Comparison of ENCODE assay signal across 8 cellular contexts in the genomic region with DNA sequence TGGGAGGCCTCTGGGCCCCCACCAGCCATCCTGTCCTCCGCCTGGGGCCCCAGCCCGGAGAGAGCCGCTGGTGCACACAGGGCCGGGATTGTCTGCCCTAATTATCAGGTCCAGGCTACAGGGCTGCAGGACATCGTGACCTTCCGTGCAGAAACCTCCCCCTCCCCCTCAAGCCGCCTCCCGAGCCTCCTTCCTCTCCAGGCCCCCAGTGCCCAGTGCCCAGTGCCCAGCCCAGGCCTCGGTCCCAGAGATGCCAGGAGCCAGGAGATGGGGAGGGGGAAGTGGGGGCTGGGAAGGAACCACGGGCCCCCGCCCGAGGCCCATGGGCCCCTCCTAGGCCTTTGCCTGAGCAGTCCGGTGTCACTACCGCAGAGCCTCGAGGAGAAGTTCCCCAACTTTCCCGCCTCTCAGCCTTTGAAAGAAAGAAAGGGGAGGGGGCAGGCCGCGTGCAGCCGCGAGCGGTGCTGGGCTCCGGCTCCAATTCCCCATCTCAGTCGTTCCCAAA. TPM values are rescaled to one million over a fixed set of nuclear protein-coding genes. Genes with fewer than 3 reads are reported as not detected.
DNase-seq lines count a peak whose midpoint lies in the region; ATAC-seq, FAIRE-seq and TF ChIP-seq lines count a peak whose summit lies in the region.

No MANE protein-coding gene starts in this region.

- no TSS peak for BruUV-seq in A673 (replicated peaks; lab: Mats Ljungman, UMichigan)

- H3K27ac ChIP-seq in A673 (ENCODE audit: low read depth, low read length, poor library complexity, severe bottlenecking) (peak overlapping the region; percentile 96), sigmoid colon (peak overlapping the region; percentile 97 to 98 (median 98))

- H3K9me3 ChIP-seq in A673 (ENCODE audit: low read depth, low read length, poor library complexity, severe bottlenecking), result no peaks in the 10 kb centered on the region
- H3K9me3 ChIP-seq in iPS-18c (ENCODE audit: control insufficient read depth, insufficient read depth, low read length), result peaks cover 3% of the 10 kb centered on the region
- no peaks in the 10 kb centered on the region for H3K9me3 ChIP-seq in sigmoid colon

- peaks cover 66% of the 10 kb centered on the region for H3K4me1 Mint-ChIP-seq in brain

- H3K9me3 Mint-ChIP-seq in brain, result no peaks in the 10 kb centered on the region

- H3K27me3 ChIP-seq in A673 (replicated peaks; ENCODE audit: insufficient read depth, low read depth, low read length, poor library complexity), result no peaks in the 10 kb centered on the region
- no peaks in the 10 kb centered on the region for H3K27me3 ChIP-seq in sigmoid colon

- intact Hi-C loops in A673 (cut with micrococcal nuclease; ENCODE audit: unreplicated experiment) (no loop called here), sigmoid colon (cut with DNase I) (loop anchor here (1.0 to 2.0 kb wide), 3 partner anchors 22 to 207 kb away; a partner anchor contains a TSS)

- DNase-seq in A673 (ENCODE audit: low spot score) (peak; percentile 94), GM12891 (ENCODE audit: insufficient read length, low spot score) (peak; percentile 60), NCI-H1048 (lab: John Stamatoyannopoulos, UW) (peak; percentile 66), SIG-M5 (lab: John Stamatoyannopoulos, UW) (peak; percentile 70), sigmoid colon (peak; percentile 90)

- H3K36me3 ChIP-seq in A673 (ENCODE audit: insufficient read depth, low read length, poor library complexity, severe bottlenecking), result peaks cover 74% of the 10 kb centered on the region
- peaks cover 20 to 52% (median 46%) of the 10 kb centered on the region in 4 donors for H3K36me3 ChIP-seq in sigmoid colon

- CTCF ChIA-PET in A673 (lab: Charles Lee), result interaction anchor here (0.6 kb wide), 2 partner anchors 98 to 428 kb away, joined by 3 read pairs; no protein-coding TSS in a partner anchor

- H3K4me3 Mint-ChIP-seq in brain, result peak overlapping the region; percentile 89 to 97 (median 94)

- WGBS in sigmoid colon, 2 donors, result 0 to 1% methylated on average over 23 of the region's 23 CpGs

- H3K36me3 Mint-ChIP-seq in brain, result peaks cover 60% of the 10 kb centered on the region

- H3K4me1 ChIP-seq in A673 (ENCODE audit: insufficient read depth, low read length, poor library complexity, severe bottlenecking) (peaks cover 40% of the 10 kb centered on the region), sigmoid colon (peaks cover 0 to 59% (median 47%) of the 10 kb centered on the region in 4 donors)

- no peak for TF ChIP-seq EP300 in sigmoid colon (IDR thresholded peaks at IDR 0.05)

- TF ChIP-seq CTCF in A673 (conservative IDR thresholded peaks at IDR 0.05; ENCODE audit: low read depth, low read length) (no peak), brain (conservative IDR thresholded peaks at IDR 0.05) (no peak), sigmoid colon (IDR thresholded peaks at IDR 0.05) (no peak)

- peak overlapping the region; percentile 84 for H3K4me3 ChIP-seq in A673 (ENCODE audit: low read depth, low read length, poor library complexity, severe bottlenecking)
- peak overlapping the region; percentile 98 for H3K4me3 ChIP-seq in iPS-18c (ENCODE audit: insufficient read depth, low read depth, low read length)
- peak overlapping the region; percentile 76 to 91 (median 88) for H3K4me3 ChIP-seq in sigmoid colon

- peak; percentile 38 for ATAC-seq in HG02763 (IDR thresholded peaks at IDR 0.05; ENCODE audit: unreplicated experiment)

- peaks cover 6% of the 10 kb centered on the region for H3K27me3 Mint-ChIP-seq in brain

- no peak for FAIRE-seq in GM12891 (lab: Jason Lieb, UNC)

- POLR2A ChIA-PET in A673 (lab: Charles Lee; ENCODE audit: low non-redundant PET), result interaction anchor here (0.6 to 1.0 kb wide), 19 partner anchors 12 to 228 kb away, joined by 3 to 18 read pairs (median 5); a partner anchor contains a TSS

- peak overlapping the region; percentile 99 to 100 (median 100) for H3K27ac Mint-ChIP-seq in brain

- TF ChIP-seq POLR2A in GM12891 (IDR thresholded peaks at IDR 0.05; ENCODE audit: low read depth, low read length) (no peak), sigmoid colon (IDR thresholded peaks at IDR 0.05) (no peak)

TF ChIP-seq in GM12891, 5 proteins besides CTCF, POLR2A, EP300 and RAD21:
- TF ChIP-seq SPI1 (IDR thresholded peaks at IDR 0.05; ENCODE audit: low read depth, low read length) (peak; percentile 31), PAX5 (IDR thresholded peaks at IDR 0.05; ENCODE audit: insufficient read depth, low read length, severe bottlenecking) (no peak), TAF1 (IDR thresholded peaks at IDR 0.05; ENCODE audit: low read depth, low read length) (no peak), POU2F2 (IDR thresholded peaks at IDR 0.05; ENCODE audit: low read depth, low read length) (no peak), POLR2AphosphoS5 (IDR thresholded peaks at IDR 0.05; ENCODE audit: low read depth, low read length) (0 out of 2 replicates have a peak, but pooled peaks have one; percentile 2)

RNA-seq across cellular contexts. Expression of a gene that starts 0.6 kb away (rescaled TPM):
- total RNA-seq in A673 (2021) (5,579 and 5,657 TPM in 2 replicates), sigmoid colon (1,000 to 10,000 TPM; 1,653 to 2,501 (median 2,098) TPM)
- polyA plus RNA-seq in GM12891 (2012; ENCODE audit: low read depth, missing spikeins), result 8,862 TPM
- polyA plus RNA-seq in brain (ENCODE audit: insufficient read depth, low read depth, low replicate concordance) (4,992 TPM), sigmoid colon (1,000 to 10,000 TPM; 2,564 to 3,219 (median 3,101) TPM)

RNA-seq across cellular contexts. Expression of a gene that starts 22.1 kb away (rescaled TPM):
- total RNA-seq in A673 (2021), result 16.0 and 16.9 TPM in 2 replicates
- polyA plus RNA-seq in GM12891 (2012; ENCODE audit: low read depth, missing spikeins), result 9.9 TPM
- 7.3 TPM for polyA plus RNA-seq in brain (ENCODE audit: insufficient read depth, low read depth, low replicate concordance)
- 10 to 100 TPM; 15.3 to 34.3 (median 22.7) TPM for total RNA-seq in sigmoid colon
- 10 to 100 TPM in 1 of 3 donors, 1 to 10 TPM in 2; 1.8 to 14.0 (median 4.2) TPM for polyA plus RNA-seq in sigmoid colon

RNA-seq across cellular contexts. Expression of a gene that starts 34.4 kb away (rescaled TPM):
- 131 and 177 TPM in 2 replicates for total RNA-seq in A673 (2021)
- 56.8 TPM for polyA plus RNA-seq in GM12891 (2012; ENCODE audit: low read depth, missing spikeins)
- 12.3 TPM for polyA plus RNA-seq in brain (ENCODE audit: insufficient read depth, low read depth, low replicate concordance)
- total RNA-seq in sigmoid colon, result 10 to 100 TPM in 3 of 4 donors, 1 to 10 TPM in 1; 6.1 to 30.1 (median 23.2) TPM
- polyA plus RNA-seq in sigmoid colon, result 10 to 100 TPM in 1 of 3 donors, 1 to 10 TPM in 2; 6.2 to 39.2 (median 7.8) TPM

RNA-seq across cellular contexts. Expression of a gene that starts 39.8 kb away (rescaled TPM):
- total RNA-seq in A673 (2021), result 125 and 128 TPM in 2 replicates
- polyA plus RNA-seq in GM12891 (2012; ENCODE audit: low read depth, missing spikeins), result 48.3 TPM
- polyA plus RNA-seq in brain (ENCODE audit: insufficient read depth, low read depth, low replicate concordance), result 69.2 TPM
- 10 to 100 TPM; 11.8 to 89.5 (median 12.6) TPM for total RNA-seq in sigmoid colon
- 10 to 100 TPM in 2 of 3 donors, 1 to 10 TPM in 1; 9.0 to 35.8 (median 13.6) TPM for polyA plus RNA-seq in sigmoid colon

RNA-seq across cellular contexts. Expression of a gene that starts 40.6 kb away (rescaled TPM):
- total RNA-seq in A673 (2021), result 378 and 401 TPM in 2 replicates
- polyA plus RNA-seq in GM12891 (2012; ENCODE audit: low read depth, missing spikeins), result 236 TPM
- 133 TPM for polyA plus RNA-seq in brain (ENCODE audit: insufficient read depth, low read depth, low replicate concordance)
- 100 to 1,000 TPM in 2 of 4 donors, 10 to 100 TPM in 2; 52.9 to 113 (median 92.1) TPM for total RNA-seq in sigmoid colon
- 100 to 1,000 TPM; 119 to 142 (median 135) TPM for polyA plus RNA-seq in sigmoid colon

Comparison
In these comparisons a context has a peak if more than half of its experiments do, and no peak if none do; other contexts are left out.
1. Peak in every context shown above with its lines: DNase-seq, ATAC-seq, H3K4me3 ChIP-seq and H3K27ac ChIP-seq.